In genomic region chr11:46557684-46558151, GRCh38 we compare ENCODE assay signal across 16 cellular contexts. TPM values are rescaled to one million over a fixed set of nuclear protein-coding genes. Genes with fewer than 3 reads are reported as not detected.
DNase-seq lines count a peak whose midpoint lies in the region; ATAC-seq and TF ChIP-seq lines count a peak whose summit lies in the region.
"Had no signal": no experiment of that assay in that cellular context is flagged by ENCODE, and none has a peak within 500 bp of the region (broad histone marks: within the 10 kb centered on the region; RNA-seq: fewer than 3 reads in every experiment).

No MANE protein-coding gene starts in this region.

- H3K36me3 ChIP-seq in GM23338 (ENCODE audit: insufficient read depth), result no peaks in the 10 kb centered on the region
- H3K36me3 ChIP-seq in Panc1 (ENCODE audit: control insufficient read depth, insufficient read depth, low read length), result no peaks in the 10 kb centered on the region
- H3K36me3 ChIP-seq in mesodermal cell (ENCODE audit: control insufficient read depth, insufficient read depth, low read length), result no peaks in the 10 kb centered on the region

- CTCF ChIA-PET in Panc1 (lab: Charles Lee), result no interaction called here

- DNase-seq in GM23338 (ENCODE audit: low spot score) (no peak), Panc1 (ENCODE audit: low read depth, low spot score) (peak; percentile 76), medulla oblongata (ENCODE audit: extremely low spot score) (no peak), midbrain (lab: John Stamatoyannopoulos, UW) (no peak)
- DNase-seq in central memory CD8-positive, alpha-beta T cell (ENCODE audit: low spot score in 2 of 2), result no peak
- no peak for DNase-seq in stimulated activated CD4-positive, alpha-beta T cell treated with anti-CD3 and anti-CD28 coated beads, Interleukin-4, amount 100 ng/mL, for 1 hour
- DNase-seq in activated naive CD4-positive, alpha-beta T cell treated with anti-CD3 and anti-CD28 coated beads, Interleukin-2, amount 50 U/mL, for 72 hours (ENCODE audit: low spot score in 2 of 2), result no peak
- DNase-seq: dorsolateral prefrontal cortex, glutamatergic neuron, left cardiac atrium, nephron progenitor cell, small intestine had no signal

- H3K4me1 ChIP-seq in GM23338 (ENCODE audit: insufficient read depth) (peaks cover 4% of the 10 kb centered on the region; the same call in 1 of the 2 replicates), Panc1 (ENCODE audit: control insufficient read depth, insufficient read depth, low read length) (peaks cover 79% of the 10 kb centered on the region), mesodermal cell (ENCODE audit: control insufficient read depth, insufficient read depth, low read length, poor library complexity, severe bottlenecking) (peaks cover 28% of the 10 kb centered on the region)

- H3K9me3 Mint-ChIP-seq in GM23338, result no peaks in the 10 kb centered on the region
- no peaks in the 10 kb centered on the region for H3K9me3 Mint-ChIP-seq in central memory CD8-positive, alpha-beta T cell
- H3K9me3 Mint-ChIP-seq in activated naive CD4-positive, alpha-beta T cell treated with anti-CD3 and anti-CD28 coated beads, Interleukin-2, amount 50 U/mL, for 72 hours, result no peaks in the 10 kb centered on the region
- H3K9me3 Mint-ChIP-seq: CD14-positive monocyte; nephron progenitor cell; T-helper 2 cell treated with Interferon-gamma antibody and Interleukin-4, amounts not matched to agents 5 μg/mL and 100 μg/mL, for 36 hours had no signal

- intact Hi-C loops in Panc1 (cut with micrococcal nuclease; ENCODE audit: unreplicated experiment), result no loop called here

- H3K4me3 ChIP-seq in GM23338, result no peak overlapping the region
- peak overlapping the region in 1 of 2 experiments; percentile 15; a peak in 2 of 4 replicates for H3K4me3 ChIP-seq in Panc1 (ENCODE audit: low read depth in 2 of 2, low read length in 2 of 2)
- no peak overlapping the region for H3K4me3 ChIP-seq in mesodermal cell (ENCODE audit: extremely low read depth, insufficient read depth, low read length, poor library complexity, severe bottlenecking)
- H3K4me3 ChIP-seq: dorsolateral prefrontal cortex had no signal

- peaks cover 4% of the 10 kb centered on the region for H3K27me3 Mint-ChIP-seq in GM23338 (ENCODE audit: insufficient read depth, low read depth, poor library complexity)
- no peaks in the 10 kb centered on the region for H3K27me3 Mint-ChIP-seq in central memory CD8-positive, alpha-beta T cell

- peak overlapping the region; percentile 41 for H3K27ac Mint-ChIP-seq in GM23338
- H3K27ac Mint-ChIP-seq in central memory CD8-positive, alpha-beta T cell (ENCODE audit: low read depth), result peak overlapping the region; percentile 49
- H3K27ac Mint-ChIP-seq in activated naive CD4-positive, alpha-beta T cell treated with anti-CD3 and anti-CD28 coated beads, Interleukin-2, amount 50 U/mL, for 72 hours, result peak overlapping the region in 1 of 2 donors; percentile 32
- H3K27ac Mint-ChIP-seq: nephron progenitor cell; T-helper 2 cell treated with Interferon-gamma antibody and Interleukin-4, amounts not matched to agents 5 μg/mL and 100 μg/mL, for 36 hours had no signal

- TF ChIP-seq CTCF in GM23338 (conservative IDR thresholded peaks at IDR 0.05; ENCODE audit: low read depth in 2 of 2) (no peak), Panc1 (IDR thresholded peaks at IDR 0.05) (no peak)

- POLR2A ChIA-PET in Panc1 (lab: Charles Lee), result no interaction called here

- WGBS in mesodermal cell (ENCODE audit: insufficient coverage in 2 of 2), 2 experiments, result 74 to 81% methylated on average over 5 of the region's 7 CpGs

- no peaks in the 10 kb centered on the region for H3K9me3 ChIP-seq in Panc1 (ENCODE audit: control insufficient read depth, insufficient read depth, low read depth, low read length)
- H3K9me3 ChIP-seq in mesodermal cell (ENCODE audit: control insufficient read depth, low read length), result no peaks in the 10 kb centered on the region

- H3K79me2 ChIP-seq in GM23338 (replicated peaks; ENCODE audit: insufficient read depth), result peaks cover 98% of the 10 kb centered on the region

- H3K27me3 ChIP-seq in GM23338 (ENCODE audit: insufficient read depth), result no peaks in the 10 kb centered on the region
- no peaks in the 10 kb centered on the region for H3K27me3 ChIP-seq in Panc1 (ENCODE audit: control insufficient read depth, insufficient read depth, low read length)
- H3K27me3 ChIP-seq: dorsolateral prefrontal cortex had no signal

- H3K4me2 ChIP-seq in GM23338, result no peak overlapping the region
- H3K4me2 ChIP-seq: KMS-11 had no signal

- H2AFZ ChIP-seq in GM23338, result no peak overlapping the region

- no peaks in the 10 kb centered on the region for H3K36me3 Mint-ChIP-seq in GM23338 (ENCODE audit: low read depth)
- H3K36me3 Mint-ChIP-seq in central memory CD8-positive, alpha-beta T cell (ENCODE audit: insufficient read depth), result peaks cover 21% of the 10 kb centered on the region
- no peaks in the 10 kb centered on the region for H3K36me3 Mint-ChIP-seq in activated naive CD4-positive, alpha-beta T cell treated with anti-CD3 and anti-CD28 coated beads, Interleukin-2, amount 50 U/mL, for 72 hours

- H3K27ac ChIP-seq in GM23338 (ENCODE audit: low read depth), result no peak overlapping the region
- peak overlapping the region; percentile 96 for H3K27ac ChIP-seq in Panc1 (ENCODE audit: low read length)
- H3K27ac ChIP-seq in mesodermal cell (ENCODE audit: low read depth, low read length, severe bottlenecking), result peak overlapping the region; percentile 5
- H3K27ac ChIP-seq: dorsolateral prefrontal cortex, KMS-11 had no signal

- BruUV-seq in Panc1 (replicated peaks; lab: Mats Ljungman, UMichigan), result no TSS peak

- no peaks in the 10 kb centered on the region for H3F3A ChIP-seq in GM23338 (replicated peaks; ENCODE audit: low read depth)

- H4K20me1 ChIP-seq in GM23338 (replicated peaks; ENCODE audit: insufficient read depth), result peaks cover 14% of the 10 kb centered on the region; the same call in 1 of the 2 replicates

- in situ Hi-C loops in Panc1 (cut with HindIII; ENCODE audit: low pct_unique_long_range_greater_than_20kb, low sequenced_read_pairs), result no loop called here

- no peak overlapping the region for H3K4me3 Mint-ChIP-seq in GM23338
- no peak overlapping the region for H3K4me3 Mint-ChIP-seq in central memory CD8-positive, alpha-beta T cell
- H3K4me3 Mint-ChIP-seq: CD14-positive monocyte; nephron progenitor cell; T-helper 2 cell treated with Interferon-gamma antibody and Interleukin-4, amounts not matched to agents 5 μg/mL and 100 μg/mL, for 36 hours had no signal

- H3K9me2 ChIP-seq in GM23338 (ENCODE audit: insufficient read depth), result no peaks in the 10 kb centered on the region

- no peak for ATAC-seq in GM23338
- peak; percentile 87 for ATAC-seq in Panc1
- ATAC-seq in central memory CD8-positive, alpha-beta T cell (replicated peaks; ENCODE audit: extremely low read depth, poor library complexity, severe bottlenecking), result no peak
- ATAC-seq in activated naive CD4-positive, alpha-beta T cell treated with anti-CD3 and anti-CD28 coated beads, Interleukin-2, amount 50 U/mL, for 72 hours, result no peak
- ATAC-seq: left cardiac atrium had no signal

- peaks cover 21% of the 10 kb centered on the region for H3K4me1 Mint-ChIP-seq in GM23338
- peaks cover 76% of the 10 kb centered on the region for H3K4me1 Mint-ChIP-seq in central memory CD8-positive, alpha-beta T cell

TF ChIP-seq in GM23338, 12 proteins besides CTCF, POLR2A, EP300 and RAD21 (continues in another document):
- no peak for TF ChIP-seq ETS1 (IDR thresholded peaks at IDR 0.05)

RNA-seq across cellular contexts. Expression of gene AMBRA1, which starts 36.1 kb away (rescaled TPM):
- total RNA-seq in GM23338 (2014; rRNA removed; shearing (Covaris generic)), result 34.8 and 42.2 TPM in 2 replicates
- 8.3 and 8.9 TPM in 2 replicates for polyA plus RNA-seq in GM23338 (2016; fragmentation: Nextera tagmentation; extraction: Ambion mirVana)
- total RNA-seq in Panc1 (2021; ENCODE audit: unreplicated experiment), result 40.0 TPM
- 39.3 TPM for polyA plus RNA-seq in Panc1 (2012; ENCODE audit: insufficient read length)
- polyA plus RNA-seq in mesodermal cell (2013, experiment 1 of 2), result 20.1 TPM
- 18.3 TPM for polyA plus RNA-seq in mesodermal cell (2013, experiment 2 of 2)
- total RNA-seq in activated naive CD4-positive, alpha-beta T cell treated with anti-CD3 and anti-CD28 coated beads, Interleukin-2, amount 50 U/mL, for 72 hours, result 10 to 100 TPM; 20.9 to 28.5 TPM

RNA-seq across cellular contexts. Expression of gene HARBI1, which starts 59.3 kb away (rescaled TPM):
- total RNA-seq in GM23338 (2014; rRNA removed; shearing (Covaris generic)), result 4.9 and 6.5 TPM in 2 replicates
- polyA plus RNA-seq in GM23338 (2016; fragmentation: Nextera tagmentation; extraction: Ambion mirVana), result 4.2 TPM in 2 replicates
- 6.4 TPM for total RNA-seq in Panc1 (2021; ENCODE audit: unreplicated experiment)
- polyA plus RNA-seq in Panc1 (2012; ENCODE audit: insufficient read length), result 3.6 TPM
- 4.1 TPM for polyA plus RNA-seq in mesodermal cell (2013, experiment 1 of 2)
- 2.8 TPM for polyA plus RNA-seq in mesodermal cell (2013, experiment 2 of 2)
- 1 to 10 TPM; 2.0 to 3.6 TPM for total RNA-seq in activated naive CD4-positive, alpha-beta T cell treated with anti-CD3 and anti-CD28 coated beads, Interleukin-2, amount 50 U/mL, for 72 hours

RNA-seq across cellular contexts. Expression of gene ATG13, which starts 59.6 kb away (rescaled TPM):
- total RNA-seq in GM23338 (2014; rRNA removed; shearing (Covaris generic)), result 71.1 and 71.4 TPM in 2 replicates
- polyA plus RNA-seq in GM23338 (2016; fragmentation: Nextera tagmentation; extraction: Ambion mirVana), result 32.3 and 32.9 TPM in 2 replicates
- total RNA-seq in Panc1 (2021; ENCODE audit: unreplicated experiment), result 57.9 TPM
- polyA plus RNA-seq in Panc1 (2012; ENCODE audit: insufficient read length), result 60.0 TPM
- polyA plus RNA-seq in mesodermal cell (2013, experiment 1 of 2), result 126 TPM
- 84.9 TPM for polyA plus RNA-seq in mesodermal cell (2013, experiment 2 of 2)
- total RNA-seq in activated naive CD4-positive, alpha-beta T cell treated with anti-CD3 and anti-CD28 coated beads, Interleukin-2, amount 50 U/mL, for 72 hours, result 10 to 100 TPM; 54.0 to 99.9 TPM
